1 cellular context compared by ENCODE assay signal in the genomic region with DNA sequence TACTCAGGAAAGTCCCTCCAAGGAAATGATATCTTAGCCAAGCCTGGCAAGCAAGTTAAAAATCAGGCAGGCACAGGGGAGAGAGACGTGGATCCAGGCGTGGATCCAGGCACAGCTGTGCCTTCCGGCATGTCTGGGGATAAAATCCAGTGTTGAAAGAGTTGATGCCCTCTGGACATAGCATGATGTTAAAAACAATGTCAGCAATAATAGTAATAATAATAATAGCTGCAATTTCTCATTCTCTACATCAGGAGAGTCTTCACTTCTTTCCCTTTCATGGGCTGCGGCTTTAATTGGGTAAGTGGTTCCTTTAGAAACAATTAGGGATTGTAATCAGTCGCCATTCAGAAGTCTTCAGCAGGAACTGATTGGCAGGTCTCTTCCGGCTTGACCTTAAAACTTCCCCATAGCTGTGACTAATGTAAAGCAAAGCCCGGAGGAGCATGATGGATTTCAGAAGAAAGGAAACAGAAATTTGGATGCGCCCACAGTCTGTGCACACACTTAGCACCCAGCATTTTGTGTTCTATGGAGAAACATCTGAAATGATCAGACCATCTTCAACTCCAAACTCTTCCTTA.
TF ChIP-seq lines count a peak whose summit lies in the region.

No MANE protein-coding gene starts in this region.

TF ChIP-seq in K562, 482 proteins besides CTCF, POLR2A, EP300 and RAD21 (continued from another document):
- TF ChIP-seq, protein P1, sequence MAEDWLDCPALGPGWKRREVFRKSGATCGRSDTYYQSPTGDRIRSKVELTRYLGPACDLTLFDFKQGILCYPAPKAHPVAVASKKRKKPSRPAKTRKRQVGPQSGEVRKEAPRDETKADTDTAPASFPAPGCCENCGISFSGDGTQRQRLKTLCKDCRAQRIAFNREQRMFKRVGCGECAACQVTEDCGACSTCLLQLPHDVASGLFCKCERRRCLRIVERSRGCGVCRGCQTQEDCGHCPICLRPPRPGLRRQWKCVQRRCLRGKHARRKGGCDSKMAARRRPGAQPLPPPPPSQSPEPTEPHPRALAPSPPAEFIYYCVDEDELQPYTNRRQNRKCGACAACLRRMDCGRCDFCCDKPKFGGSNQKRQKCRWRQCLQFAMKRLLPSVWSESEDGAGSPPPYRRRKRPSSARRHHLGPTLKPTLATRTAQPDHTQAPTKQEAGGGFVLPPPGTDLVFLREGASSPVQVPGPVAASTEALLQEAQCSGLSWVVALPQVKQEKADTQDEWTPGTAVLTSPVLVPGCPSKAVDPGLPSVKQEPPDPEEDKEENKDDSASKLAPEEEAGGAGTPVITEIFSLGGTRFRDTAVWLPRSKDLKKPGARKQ (CRISPR knock-in tag; IDR thresholded peaks at IDR 0.05), result no peak
- TF ChIP-seq CBFA2T2 (conservative IDR thresholded peaks at IDR 0.05) (peak; percentile 31; the same call in 1 of the 2 replicates), ZNF143 (CRISPR knock-in tag; IDR thresholded peaks at IDR 0.05) (no peak), MAFF (IDR thresholded peaks at IDR 0.05; ENCODE audit: low read length) (0 out of 2 replicates have a peak, but pooled peaks have one; percentile 13), IRF2 (CRISPR knock-in tag; IDR thresholded peaks at IDR 0.05) (no peak), KDM1A (IDR thresholded peaks at IDR 0.05) (peak in 1 of 2 experiments; percentile 28; a peak in 1 of 4 replicates), ZNF124 (CRISPR knock-in tag; IDR thresholded peaks at IDR 0.05) (no peak), HNRNPK (IDR thresholded peaks at IDR 0.05; ENCODE audit: low read depth, low read length, poor library complexity, severe bottlenecking) (no peak), CBFA2T3 (IDR thresholded peaks at IDR 0.05) (peak; percentile 28), TAL1 (IDR thresholded peaks at IDR 0.05) (no peak), ARID1B (IDR thresholded peaks at IDR 0.05) (peak; percentile 49), ZNF384 (IDR thresholded peaks at IDR 0.05; ENCODE audit: low read depth, low read length) (no peak), ZBTB1 (CRISPR knock-in tag; IDR thresholded peaks at IDR 0.05; ENCODE audit: borderline replicate concordance, low read depth) (no peak), FUS (optimal IDR thresholded peaks at IDR 0.05; ENCODE audit: low read depth, low read length) (no peak), MEIS2 (IDR thresholded peaks at IDR 0.05; ENCODE audit: partially characterized antibody) (peak; percentile 70), SMARCA4 (IDR thresholded peaks at IDR 0.05) (peak; percentile 34; the same call in 1 of the 2 replicates)
- TF ChIP-seq, protein P2, sequence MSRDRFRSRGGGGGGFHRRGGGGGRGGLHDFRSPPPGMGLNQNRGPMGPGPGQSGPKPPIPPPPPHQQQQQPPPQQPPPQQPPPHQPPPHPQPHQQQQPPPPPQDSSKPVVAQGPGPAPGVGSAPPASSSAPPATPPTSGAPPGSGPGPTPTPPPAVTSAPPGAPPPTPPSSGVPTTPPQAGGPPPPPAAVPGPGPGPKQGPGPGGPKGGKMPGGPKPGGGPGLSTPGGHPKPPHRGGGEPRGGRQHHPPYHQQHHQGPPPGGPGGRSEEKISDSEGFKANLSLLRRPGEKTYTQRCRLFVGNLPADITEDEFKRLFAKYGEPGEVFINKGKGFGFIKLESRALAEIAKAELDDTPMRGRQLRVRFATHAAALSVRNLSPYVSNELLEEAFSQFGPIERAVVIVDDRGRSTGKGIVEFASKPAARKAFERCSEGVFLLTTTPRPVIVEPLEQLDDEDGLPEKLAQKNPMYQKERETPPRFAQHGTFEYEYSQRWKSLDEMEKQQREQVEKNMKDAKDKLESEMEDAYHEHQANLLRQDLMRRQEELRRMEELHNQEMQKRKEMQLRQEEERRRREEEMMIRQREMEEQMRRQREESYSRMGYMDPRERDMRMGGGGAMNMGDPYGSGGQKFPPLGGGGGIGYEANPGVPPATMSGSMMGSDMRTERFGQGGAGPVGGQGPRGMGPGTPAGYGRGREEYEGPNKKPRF (IDR thresholded peaks at IDR 0.05; ENCODE audit: low read depth, low read length), result no peak
- TF ChIP-seq, protein P3, sequence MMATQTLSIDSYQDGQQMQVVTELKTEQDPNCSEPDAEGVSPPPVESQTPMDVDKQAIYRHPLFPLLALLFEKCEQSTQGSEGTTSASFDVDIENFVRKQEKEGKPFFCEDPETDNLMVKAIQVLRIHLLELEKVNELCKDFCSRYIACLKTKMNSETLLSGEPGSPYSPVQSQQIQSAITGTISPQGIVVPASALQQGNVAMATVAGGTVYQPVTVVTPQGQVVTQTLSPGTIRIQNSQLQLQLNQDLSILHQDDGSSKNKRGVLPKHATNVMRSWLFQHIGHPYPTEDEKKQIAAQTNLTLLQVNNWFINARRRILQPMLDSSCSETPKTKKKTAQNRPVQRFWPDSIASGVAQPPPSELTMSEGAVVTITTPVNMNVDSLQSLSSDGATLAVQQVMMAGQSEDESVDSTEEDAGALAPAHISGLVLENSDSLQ (IDR thresholded peaks at IDR 0.05), result peak; percentile 83
- TF ChIP-seq, protein P4, sequence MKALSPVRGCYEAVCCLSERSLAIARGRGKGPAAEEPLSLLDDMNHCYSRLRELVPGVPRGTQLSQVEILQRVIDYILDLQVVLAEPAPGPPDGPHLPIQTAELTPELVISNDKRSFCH (CRISPR knock-in tag; IDR thresholded peaks at IDR 0.05), result no peak
- TF ChIP-seq, protein P4 (tag; IDR thresholded peaks at IDR 0.05), result 0 out of 2 replicates have a peak, but pooled peaks have one; percentile 45
- TF ChIP-seq, protein P5, sequence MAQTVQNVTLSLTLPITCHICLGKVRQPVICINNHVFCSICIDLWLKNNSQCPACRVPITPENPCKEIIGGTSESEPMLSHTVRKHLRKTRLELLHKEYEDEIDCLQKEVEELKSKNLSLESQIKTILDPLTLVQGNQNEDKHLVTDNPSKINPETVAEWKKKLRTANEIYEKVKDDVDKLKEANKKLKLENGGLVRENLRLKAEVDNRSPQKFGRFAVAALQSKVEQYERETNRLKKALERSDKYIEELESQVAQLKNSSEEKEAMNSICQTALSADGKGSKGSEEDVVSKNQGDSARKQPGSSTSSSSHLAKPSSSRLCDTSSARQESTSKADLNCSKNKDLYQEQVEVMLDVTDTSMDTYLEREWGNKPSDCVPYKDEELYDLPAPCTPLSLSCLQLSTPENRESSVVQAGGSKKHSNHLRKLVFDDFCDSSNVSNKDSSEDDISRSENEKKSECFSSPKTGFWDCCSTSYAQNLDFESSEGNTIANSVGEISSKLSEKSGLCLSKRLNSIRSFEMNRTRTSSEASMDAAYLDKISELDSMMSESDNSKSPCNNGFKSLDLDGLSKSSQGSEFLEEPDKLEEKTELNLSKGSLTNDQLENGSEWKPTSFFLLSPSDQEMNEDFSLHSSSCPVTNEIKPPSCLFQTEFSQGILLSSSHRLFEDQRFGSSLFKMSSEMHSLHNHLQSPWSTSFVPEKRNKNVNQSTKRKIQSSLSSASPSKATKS (CRISPR knock-in tag; IDR thresholded peaks at IDR 0.05), result no peak
- TF ChIP-seq, protein P6, sequence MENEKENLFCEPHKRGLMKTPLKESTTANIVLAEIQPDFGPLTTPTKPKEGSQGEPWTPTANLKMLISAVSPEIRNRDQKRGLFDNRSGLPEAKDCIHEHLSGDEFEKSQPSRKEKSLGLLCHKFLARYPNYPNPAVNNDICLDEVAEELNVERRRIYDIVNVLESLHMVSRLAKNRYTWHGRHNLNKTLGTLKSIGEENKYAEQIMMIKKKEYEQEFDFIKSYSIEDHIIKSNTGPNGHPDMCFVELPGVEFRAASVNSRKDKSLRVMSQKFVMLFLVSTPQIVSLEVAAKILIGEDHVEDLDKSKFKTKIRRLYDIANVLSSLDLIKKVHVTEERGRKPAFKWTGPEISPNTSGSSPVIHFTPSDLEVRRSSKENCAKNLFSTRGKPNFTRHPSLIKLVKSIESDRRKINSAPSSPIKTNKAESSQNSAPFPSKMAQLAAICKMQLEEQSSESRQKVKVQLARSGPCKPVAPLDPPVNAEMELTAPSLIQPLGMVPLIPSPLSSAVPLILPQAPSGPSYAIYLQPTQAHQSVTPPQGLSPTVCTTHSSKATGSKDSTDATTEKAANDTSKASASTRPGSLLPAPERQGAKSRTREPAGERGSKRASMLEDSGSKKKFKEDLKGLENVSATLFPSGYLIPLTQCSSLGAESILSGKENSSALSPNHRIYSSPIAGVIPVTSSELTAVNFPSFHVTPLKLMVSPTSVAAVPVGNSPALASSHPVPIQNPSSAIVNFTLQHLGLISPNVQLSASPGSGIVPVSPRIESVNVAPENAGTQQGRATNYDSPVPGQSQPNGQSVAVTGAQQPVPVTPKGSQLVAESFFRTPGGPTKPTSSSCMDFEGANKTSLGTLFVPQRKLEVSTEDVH (IDR thresholded peaks at IDR 0.05; ENCODE audit: low read depth, partially characterized antibody), result no peak
- TF ChIP-seq, protein P7, sequence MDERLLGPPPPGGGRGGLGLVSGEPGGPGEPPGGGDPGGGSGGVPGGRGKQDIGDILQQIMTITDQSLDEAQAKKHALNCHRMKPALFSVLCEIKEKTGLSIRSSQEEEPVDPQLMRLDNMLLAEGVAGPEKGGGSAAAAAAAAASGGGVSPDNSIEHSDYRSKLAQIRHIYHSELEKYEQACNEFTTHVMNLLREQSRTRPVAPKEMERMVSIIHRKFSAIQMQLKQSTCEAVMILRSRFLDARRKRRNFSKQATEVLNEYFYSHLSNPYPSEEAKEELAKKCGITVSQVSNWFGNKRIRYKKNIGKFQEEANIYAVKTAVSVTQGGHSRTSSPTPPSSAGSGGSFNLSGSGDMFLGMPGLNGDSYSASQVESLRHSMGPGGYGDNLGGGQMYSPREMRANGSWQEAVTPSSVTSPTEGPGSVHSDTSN (CRISPR knock-in tag; IDR thresholded peaks at IDR 0.05; ENCODE audit: low read depth), result 0 out of 2 replicates have a peak, but pooled peaks have one; percentile 15
- TF ChIP-seq, protein P7 (tag; conservative IDR thresholded peaks at IDR 0.05; ENCODE audit: low read depth), result peak; percentile 68
